8 cellular contexts compared by ENCODE assay signal in genomic region chrX:19343085-19343461, GRCh38. TPM values are rescaled to one million over a fixed set of nuclear protein-coding genes. Genes with fewer than 3 reads are reported as not detected.
DNase-seq lines count a peak whose midpoint lies in the region; ATAC-seq and TF ChIP-seq lines count a peak whose summit lies in the region.

No MANE protein-coding gene starts in this region.

- no peak for DNase-seq in GM12865 (ENCODE audit: low read depth)
- peak; percentile 1 for DNase-seq in RWPE1 (ENCODE audit: low spot score)
- DNase-seq in esophagus squamous epithelium (lab: John Stamatoyannopoulos, UW): no peak
- no peak for DNase-seq in erythroblast (lab: John Stamatoyannopoulos, UW)
- no peak for DNase-seq in middle frontal gyrus (ENCODE audit: extremely low spot score, low spot score)

- intact Hi-C loops in esophagus squamous epithelium (cut with DNase I): no loop called here

- H3K9me3 ChIP-seq in esophagus squamous epithelium: no peaks in the 10 kb centered on the region

- TF ChIP-seq POLR2A in esophagus squamous epithelium (IDR thresholded peaks at IDR 0.05) (no peak), erythroblast (IDR thresholded peaks at IDR 0.05; ENCODE audit: low read length) (no peak)

- POLR2A ChIA-PET in RWPE1 (lab: Yijun Ruan, JAX; ENCODE audit: low non-redundant PET): no interaction called here

- CTCF ChIA-PET in RWPE1 (lab: Yijun Ruan, JAX): no interaction called here

- peak overlapping the region; percentile 69 for H3K27ac ChIP-seq in RWPE1
- peak overlapping the region; percentile 54 to 93 (median 84) for H3K27ac ChIP-seq in esophagus squamous epithelium
- peak overlapping the region; percentile 89 for H3K27ac ChIP-seq in rectal smooth muscle tissue (ENCODE audit: low read depth, low read length)

- H3K36me3 ChIP-seq in esophagus squamous epithelium (no peaks in the 10 kb centered on the region), rectal smooth muscle tissue (ENCODE audit: control insufficient read depth, insufficient read depth, low read length) (no peaks in the 10 kb centered on the region)

- no peak for TF ChIP-seq CTCF in GM12865 (IDR thresholded peaks at IDR 0.05; ENCODE audit: insufficient read depth, low read depth, low read length, missing control alignments)
- TF ChIP-seq CTCF in RWPE1 (conservative IDR thresholded peaks at IDR 0.05; ENCODE audit: low read depth): no peak
- TF ChIP-seq CTCF in esophagus squamous epithelium (IDR thresholded peaks at IDR 0.05): no peak

- H3K27me3 ChIP-seq in esophagus squamous epithelium: no peaks in the 10 kb centered on the region
- no peaks in the 10 kb centered on the region for H3K27me3 ChIP-seq in rectal smooth muscle tissue (ENCODE audit: control insufficient read depth, insufficient read depth, low read length)

- H3K9ac ChIP-seq in rectal smooth muscle tissue (ENCODE audit: low read length): no peak overlapping the region

- H3K4me1 ChIP-seq in esophagus squamous epithelium (peaks cover 0 to 31% (median 11%) of the 10 kb centered on the region in 3 donors), rectal smooth muscle tissue (ENCODE audit: control insufficient read depth, insufficient read depth, low read length) (peaks cover 3% of the 10 kb centered on the region)

- ATAC-seq in HG02763 (IDR thresholded peaks at IDR 0.05; ENCODE audit: unreplicated experiment) (no peak), GM19395 (IDR thresholded peaks at IDR 0.05; ENCODE audit: unreplicated experiment) (no peak)

- WGBS in esophagus squamous epithelium, 2 donors: 44 to 53% methylated on average over 6 to 10 of the region's 10 CpGs

- H3K4me3 ChIP-seq in GM12865 (ENCODE audit: low read depth, low read length) (peak overlapping the region; percentile 65), esophagus squamous epithelium (peak overlapping the region; percentile 16 to 83 (median 72)), rectal smooth muscle tissue (ENCODE audit: low read length) (peak overlapping the region; percentile 56)

RNA-seq across cellular contexts. Expression of gene PDHA1, which starts 0.7 kb away (rescaled TPM):
- 100 to 1,000 TPM in 1 of 4 donors, 10 to 100 TPM in 3; 48.8 to 121 (median 66.5) TPM for total RNA-seq in esophagus squamous epithelium
